In genomic region chr5:158375531-158375930, GRCh38 we compare ENCODE assay signal across 13 cellular contexts.
DNase-seq lines count a peak whose midpoint lies in the region; ATAC-seq and TF ChIP-seq lines count a peak whose summit lies in the region.
"Had no signal": no experiment of that assay in that cellular context is flagged by ENCODE, and none has a peak within 500 bp of the region (broad histone marks: within the 10 kb centered on the region; RNA-seq: fewer than 3 reads in every experiment).

No MANE protein-coding gene starts in this region.

- no peaks in the 10 kb centered on the region for H3K36me3 ChIP-seq in MG63

- H3K27me3 ChIP-seq in MG63: no peaks in the 10 kb centered on the region
- H3K27me3 ChIP-seq: BLaER1 treated with 17β-estradiol and CSF1 and Interleukin-3, amounts not matched to agents 10 nM and 100 nM had no signal

- H3K4me3 ChIP-seq in fibroblast of mammary gland (ENCODE audit: control insufficient read depth, low read depth, low read length) (no peak overlapping the region), MG63 (no peak overlapping the region)
- H3K4me3 ChIP-seq: BLaER1 treated with 17β-estradiol and CSF1 and Interleukin-3, amounts not matched to agents 10 nM and 100 nM had no signal

- peaks cover 3% of the 10 kb centered on the region; the same call in 1 of the 2 replicates for H3K9me3 ChIP-seq in MG63

- TF ChIP-seq CTCF in fibroblast of mammary gland (conservative IDR thresholded peaks at IDR 0.05; ENCODE audit: control insufficient read depth, insufficient read depth, low read depth, low read length): no peak

- ATAC-seq in GM21619 (IDR thresholded peaks at IDR 0.05; ENCODE audit: unreplicated experiment): no peak
- no peak for ATAC-seq in HG02588 (IDR thresholded peaks at IDR 0.05; ENCODE audit: unreplicated experiment)

- DNase-seq in SIG-M5 treated with dmso at 0.1 percent for 504 hours (lab: John Stamatoyannopoulos, UW; ENCODE audit: unreplicated experiment): peak; percentile 6
- no peak for DNase-seq in SIG-M5 (lab: John Stamatoyannopoulos, UW)
- peak; percentile 62 for DNase-seq in SKM-1 (lab: John Stamatoyannopoulos, UW; ENCODE audit: unreplicated experiment)
- peak; percentile 45 for DNase-seq in fibroblast of mammary gland (ENCODE audit: low read depth)
- no peak for DNase-seq in mesenteric fat pad (ENCODE audit: low spot score)
- DNase-seq in MG63: no peak
- DNase-seq: NCI-H1105, NCI-H1694 treated with DMSO at 0.1 percent for 48 hours, NCI-H345, NCI-H526 treated with DMSO at 0.1 percent for 48 hours had no signal

Comparison
In these comparisons a context has a peak if more than half of its experiments do, and no peak if none do; other contexts are left out.
1. DNase-seq: peak in SIG-M5 treated with dmso at 0.1 percent for 504 hours (single experiment), SKM-1 (single experiment) and fibroblast of mammary gland (single experiment); none in SIG-M5 (single experiment), mesenteric fat pad (single experiment) and MG63 (single experiment).